ENCODE assay signal across 2 cellular contexts in genomic region chr5:765948-766631, GRCh38.
TF ChIP-seq lines count a peak whose summit lies in the region.

No MANE protein-coding gene starts in this region.

TF ChIP-seq in SK-N-SH, 30 proteins besides CTCF, POLR2A, EP300 and RAD21 (continued from another document):
- TF ChIP-seq PBX3 (IDR thresholded peaks at IDR 0.05) = no peak

TF ChIP-seq in SK-N-SH treated with all-trans-retinoic acid at 6 μM for 48 hours, 23 proteins besides CTCF, POLR2A, EP300 and RAD21 (continued from another document):
- TF ChIP-seq TSHZ2 (CRISPR knock-in tag; IDR thresholded peaks at IDR 0.05) = no peak
- no peak for TF ChIP-seq POU6F1 (CRISPR knock-in tag; IDR thresholded peaks at IDR 0.05; ENCODE audit: borderline replicate concordance, low read depth)
- no peak for TF ChIP-seq BACH2 (CRISPR knock-in tag; IDR thresholded peaks at IDR 0.05; ENCODE audit: borderline replicate concordance)
- no peak for TF ChIP-seq GLIS3 (CRISPR knock-in tag; IDR thresholded peaks at IDR 0.05)
- TF ChIP-seq ISL1 (CRISPR knock-in tag; IDR thresholded peaks at IDR 0.05) = no peak
- no peak for TF ChIP-seq ARNTL (CRISPR knock-in tag; IDR thresholded peaks at IDR 0.05; ENCODE audit: borderline replicate concordance, low read depth)
- TF ChIP-seq ZNF8 (CRISPR knock-in tag; IDR thresholded peaks at IDR 0.05) = no peak
- TF ChIP-seq RARB (CRISPR knock-in tag; IDR thresholded peaks at IDR 0.05) = no peak
- TF ChIP-seq ZNF70 (CRISPR knock-in tag; IDR thresholded peaks at IDR 0.05) = no peak
- no peak for TF ChIP-seq ZFP30 (CRISPR knock-in tag; IDR thresholded peaks at IDR 0.05)
- TF ChIP-seq PATZ1 (CRISPR knock-in tag; IDR thresholded peaks at IDR 0.05; ENCODE audit: borderline replicate concordance) = no peak
- TF ChIP-seq SNAI2 (CRISPR knock-in tag; IDR thresholded peaks at IDR 0.05) = no peak
- no peak for TF ChIP-seq TOX (CRISPR knock-in tag; IDR thresholded peaks at IDR 0.05; ENCODE audit: borderline replicate concordance)
- no peak for TF ChIP-seq OSR1 (CRISPR knock-in tag; IDR thresholded peaks at IDR 0.05)
- no peak for TF ChIP-seq CREB5 (CRISPR knock-in tag; IDR thresholded peaks at IDR 0.05; ENCODE audit: low read depth)
- TF ChIP-seq TCF4 (CRISPR knock-in tag; IDR thresholded peaks at IDR 0.05; ENCODE audit: borderline replicate concordance) = no peak
